Comparison of ENCODE assay signal across 9 cellular contexts in the genomic region with DNA sequence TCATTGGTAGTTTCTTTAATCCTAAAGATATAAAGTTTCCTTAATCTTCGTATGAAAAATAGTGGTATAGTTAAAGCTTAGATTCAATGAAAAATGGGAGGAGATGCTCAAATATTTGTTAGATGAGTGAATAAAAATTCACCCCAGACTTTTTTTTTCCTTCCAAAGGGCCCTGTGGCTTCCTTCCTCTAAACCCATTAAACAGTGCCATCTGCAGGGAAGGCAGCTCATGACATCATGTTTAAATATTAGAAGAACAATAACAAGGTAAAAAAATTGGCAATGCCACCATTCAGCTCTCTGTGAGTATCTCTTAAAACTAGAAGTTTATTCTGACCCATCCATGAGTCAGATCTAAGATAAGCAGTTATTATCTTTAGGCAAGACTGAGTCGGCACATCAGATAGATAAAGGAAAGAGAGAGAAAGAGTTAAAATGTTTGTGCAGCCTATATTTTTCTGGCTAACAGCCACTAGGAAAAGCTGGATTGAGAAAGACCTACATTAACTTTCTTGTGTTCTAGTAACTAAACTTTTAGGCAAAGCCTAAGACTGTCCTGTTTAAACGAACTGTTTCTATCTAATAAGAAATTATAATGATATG. TPM values are rescaled to one million over a fixed set of nuclear protein-coding genes. Genes with fewer than 3 reads are reported as not detected.
DNase-seq lines count a peak whose midpoint lies in the region; ATAC-seq and TF ChIP-seq lines count a peak whose summit lies in the region.
"Had no signal": no experiment of that assay in that cellular context is flagged by ENCODE, and none has a peak within 500 bp of the region (broad histone marks: within the 10 kb centered on the region; RNA-seq: fewer than 3 reads in every experiment).

No MANE protein-coding gene starts in this region.

- H3K4me3 Mint-ChIP-seq in activated naive CD8-positive, alpha-beta T cell treated with anti-CD3 and anti-CD28 coated beads, Interleukin-2, amount 50 U/mL, for 24 hours, result no peak overlapping the region
- H3K4me3 Mint-ChIP-seq in activated naive CD8-positive, alpha-beta T cell treated with anti-CD3 and anti-CD28 coated beads for 36 hours, result no peak overlapping the region

- DNase-seq in activated naive CD8-positive, alpha-beta T cell treated with anti-CD3 and anti-CD28 coated beads, Interleukin-2, amount 50 U/mL, for 24 hours, result peak; percentile 20
- DNase-seq in activated naive CD8-positive, alpha-beta T cell treated with anti-CD3 and anti-CD28 coated beads for 36 hours, result no peak
- DNase-seq in MG63 (peak; percentile 45), adipocyte (ENCODE audit: low read depth) (peak; percentile 53), NK-92 (lab: John Stamatoyannopoulos, UW; ENCODE audit: unreplicated experiment) (no peak), left lobe of liver (ENCODE audit: low spot score) (no peak)

- peaks cover 3% of the 10 kb centered on the region for H3K27me3 Mint-ChIP-seq in activated naive CD8-positive, alpha-beta T cell treated with anti-CD3 and anti-CD28 coated beads, Interleukin-2, amount 50 U/mL, for 24 hours
- no peaks in the 10 kb centered on the region for H3K27me3 Mint-ChIP-seq in activated naive CD8-positive, alpha-beta T cell treated with anti-CD3 and anti-CD28 coated beads for 36 hours

- H3K9me3 Mint-ChIP-seq in activated naive CD8-positive, alpha-beta T cell treated with anti-CD3 and anti-CD28 coated beads, Interleukin-2, amount 50 U/mL, for 24 hours, result peaks cover 29% of the 10 kb centered on the region
- peaks cover 27% of the 10 kb centered on the region for H3K9me3 Mint-ChIP-seq in activated naive CD8-positive, alpha-beta T cell treated with anti-CD3 and anti-CD28 coated beads for 36 hours

- peaks cover 11% of the 10 kb centered on the region for H3K9me3 ChIP-seq in MG63
- peaks cover 21% of the 10 kb centered on the region for H3K9me3 ChIP-seq in adipocyte (ENCODE audit: control insufficient read depth, low read length)
- peaks cover 10 to 28% (median 19%) of the 10 kb centered on the region in 4 donors for H3K9me3 ChIP-seq in liver (ENCODE audit: control insufficient read depth in 4 of 4, low read length in 3 of 4)

- H3K9ac ChIP-seq in adipocyte (ENCODE audit: low read length) (no peak overlapping the region), liver (ENCODE audit: low read depth in 1 of 2, low read length in 2 of 2) (no peak overlapping the region)

- ATAC-seq in activated naive CD8-positive, alpha-beta T cell treated with anti-CD3 and anti-CD28 coated beads, Interleukin-2, amount 50 U/mL, for 24 hours, result no peak
- no peak for ATAC-seq in GM21526 (IDR thresholded peaks at IDR 0.05; ENCODE audit: low FRiP score, unreplicated experiment)
- ATAC-seq in left lobe of liver, result no peak

- H3K36me3 ChIP-seq in MG63 (no peaks in the 10 kb centered on the region), adipocyte (ENCODE audit: control insufficient read depth, insufficient read depth, low read length, severe bottlenecking) (no peaks in the 10 kb centered on the region), liver (ENCODE audit: control insufficient read depth in 4 of 4, insufficient read depth in 3 of 4, low read depth in 1 of 4, low read length in 3 of 4) (peaks cover 0 to 2% (median 0%) of the 10 kb centered on the region in 4 donors)

- peak; percentile 32 for TF ChIP-seq CTCF in liver (IDR thresholded peaks at IDR 0.05; ENCODE audit: low read depth, low read length, missing input control)

- no peak overlapping the region for H3K4me3 ChIP-seq in MG63
- no peak overlapping the region for H3K4me3 ChIP-seq in adipocyte (ENCODE audit: low read length)
- no peak overlapping the region for H3K4me3 ChIP-seq in liver (ENCODE audit: low read depth in 1 of 3, low read length in 3 of 3)

- no peak overlapping the region for H3K27ac ChIP-seq in liver (ENCODE audit: low read depth in 1 of 2, low read length in 2 of 2)

- H3K36me3 Mint-ChIP-seq in activated naive CD8-positive, alpha-beta T cell treated with anti-CD3 and anti-CD28 coated beads, Interleukin-2, amount 50 U/mL, for 24 hours (ENCODE audit: low read depth), result peaks cover 8% of the 10 kb centered on the region
- H3K36me3 Mint-ChIP-seq in activated naive CD8-positive, alpha-beta T cell treated with anti-CD3 and anti-CD28 coated beads for 36 hours, result peaks cover 4% of the 10 kb centered on the region

- peak; percentile 57 to 75 for TF ChIP-seq RAD21 in liver (IDR thresholded peaks at IDR 0.05)

- WGBS in liver, result 42% methylated on average over 3 of the region's 3 CpGs

- no peaks in the 10 kb centered on the region for H3K27me3 ChIP-seq in MG63
- no peaks in the 10 kb centered on the region for H3K27me3 ChIP-seq in adipocyte (replicated peaks; ENCODE audit: control insufficient read depth, insufficient read depth, low read length)
- H3K27me3 ChIP-seq in liver (ENCODE audit: control insufficient read depth in 4 of 4, insufficient read depth in 4 of 4, low read length in 3 of 4), result no peaks in the 10 kb centered on the region

- H3K4me1 Mint-ChIP-seq in activated naive CD8-positive, alpha-beta T cell treated with anti-CD3 and anti-CD28 coated beads, Interleukin-2, amount 50 U/mL, for 24 hours, result no peaks in the 10 kb centered on the region
- no peaks in the 10 kb centered on the region for H3K4me1 Mint-ChIP-seq in activated naive CD8-positive, alpha-beta T cell treated with anti-CD3 and anti-CD28 coated beads for 36 hours

- no peak overlapping the region for H3K27ac Mint-ChIP-seq in activated naive CD8-positive, alpha-beta T cell treated with anti-CD3 and anti-CD28 coated beads, Interleukin-2, amount 50 U/mL, for 24 hours
- H3K27ac Mint-ChIP-seq in activated naive CD8-positive, alpha-beta T cell treated with anti-CD3 and anti-CD28 coated beads for 36 hours, result no peak overlapping the region

- H3K4me1 ChIP-seq in adipocyte (ENCODE audit: control insufficient read depth, insufficient read depth, low read length), result peaks cover 11% of the 10 kb centered on the region
- no peaks in the 10 kb centered on the region for H3K4me1 ChIP-seq in liver (ENCODE audit: control insufficient read depth in 4 of 4, insufficient read depth in 4 of 4, low read length in 3 of 4)

TF ChIP-seq in liver, 16 proteins besides CTCF, POLR2A, EP300 and RAD21 (continues in another document):
- TF ChIP-seq, protein P1, sequence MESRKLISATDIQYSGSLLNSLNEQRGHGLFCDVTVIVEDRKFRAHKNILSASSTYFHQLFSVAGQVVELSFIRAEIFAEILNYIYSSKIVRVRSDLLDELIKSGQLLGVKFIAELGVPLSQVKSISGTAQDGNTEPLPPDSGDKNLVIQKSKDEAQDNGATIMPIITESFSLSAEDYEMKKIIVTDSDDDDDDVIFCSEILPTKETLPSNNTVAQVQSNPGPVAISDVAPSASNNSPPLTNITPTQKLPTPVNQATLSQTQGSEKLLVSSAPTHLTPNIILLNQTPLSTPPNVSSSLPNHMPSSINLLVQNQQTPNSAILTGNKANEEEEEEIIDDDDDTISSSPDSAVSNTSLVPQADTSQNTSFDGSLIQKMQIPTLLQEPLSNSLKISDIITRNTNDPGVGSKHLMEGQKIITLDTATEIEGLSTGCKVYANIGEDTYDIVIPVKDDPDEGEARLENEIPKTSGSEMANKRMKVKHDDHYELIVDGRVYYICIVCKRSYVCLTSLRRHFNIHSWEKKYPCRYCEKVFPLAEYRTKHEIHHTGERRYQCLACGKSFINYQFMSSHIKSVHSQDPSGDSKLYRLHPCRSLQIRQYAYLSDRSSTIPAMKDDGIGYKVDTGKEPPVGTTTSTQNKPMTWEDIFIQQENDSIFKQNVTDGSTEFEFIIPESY (IDR thresholded peaks at IDR 0.05), result no peak
- TF ChIP-seq HNF4A (conservative IDR thresholded peaks at IDR 0.05) (no peak), TAF1 (conservative IDR thresholded peaks at IDR 0.05) (no peak), FOXA2 (IDR thresholded peaks at IDR 0.05) (no peak), EGR1 (IDR thresholded peaks at IDR 0.05; ENCODE audit: low read depth in 2 of 2) (no peak), MAX (IDR thresholded peaks at IDR 0.05) (no peak), RXRA (IDR thresholded peaks at IDR 0.05) (no peak), GABPA (IDR thresholded peaks at IDR 0.05 in 1 of 2, conservative IDR thresholded peaks at IDR 0.05 in 1 of 2) (no peak), FOXA1 (IDR thresholded peaks at IDR 0.05) (no peak)

RNA-seq across cellular contexts. Expression of gene OOSP1, which starts 19.1 kb away (rescaled TPM):
- total RNA-seq in activated naive CD8-positive, alpha-beta T cell treated with anti-CD3 and anti-CD28 coated beads for 36 hours, result not detected
- total RNA-seq in MG63 (2014; rRNA removed; shearing (Covaris generic); ENCODE audit: low replicate concordance), result not detected in 2 replicates
- not detected for total RNA-seq in liver
- not detected for polyA plus RNA-seq in liver
- not detected for total RNA-seq in left lobe of liver
- polyA plus RNA-seq: adipose tissue had no signal

RNA-seq across cellular contexts. Expression of gene OOSP3, which starts 40.5 kb away (rescaled TPM):
- not detected for total RNA-seq in activated naive CD8-positive, alpha-beta T cell treated with anti-CD3 and anti-CD28 coated beads for 36 hours
- not detected in 2 replicates for total RNA-seq in MG63 (2014; rRNA removed; shearing (Covaris generic); ENCODE audit: low replicate concordance)
- total RNA-seq in liver, result not detected
- not detected for polyA plus RNA-seq in liver
- not detected for total RNA-seq in left lobe of liver
- polyA plus RNA-seq: adipose tissue had no signal

RNA-seq across cellular contexts. Expression of gene OOSP4A, which starts 44.7 kb away (rescaled TPM):
- not detected for total RNA-seq in activated naive CD8-positive, alpha-beta T cell treated with anti-CD3 and anti-CD28 coated beads for 36 hours
- total RNA-seq in MG63 (2014; rRNA removed; shearing (Covaris generic); ENCODE audit: low replicate concordance), result not detected in 2 replicates
- total RNA-seq in liver, result not detected
- not detected for polyA plus RNA-seq in liver
- not detected for total RNA-seq in left lobe of liver
- polyA plus RNA-seq: adipose tissue had no signal

RNA-seq across cellular contexts. Expression of gene TCN1, which starts 52.8 kb away (rescaled TPM):
- total RNA-seq in activated naive CD8-positive, alpha-beta T cell treated with anti-CD3 and anti-CD28 coated beads for 36 hours, result not detected
- total RNA-seq in MG63 (2014; rRNA removed; shearing (Covaris generic); ENCODE audit: low replicate concordance), result not detected in 2 replicates
- total RNA-seq in liver, result 1 to 10 TPM in 1 of 2 donors, under 1 TPM in 1; 0.08 to 4.7 TPM
- under 1 TPM in 1 of 2 donors, not detected in 1; 0.17 TPM for polyA plus RNA-seq in liver
- total RNA-seq in left lobe of liver, result 0.45 TPM

Comparison
In these comparisons a context has a peak if more than half of its experiments do, and no peak if none do; other contexts are left out.
1. DNase-seq: peak in activated naive CD8-positive, alpha-beta T cell treated with anti-CD3 and anti-CD28 coated beads, Interleukin-2, amount 50 U/mL, for 24 hours (single experiment), MG63 (single experiment) and adipocyte (single experiment); none in activated naive CD8-positive, alpha-beta T cell treated with anti-CD3 and anti-CD28 coated beads for 36 hours (single experiment), NK-92 (single experiment) and left lobe of liver (single experiment).